8 cellular contexts compared by ENCODE assay signal in genomic region chr2:43220982-43221659, GRCh38. TPM values are rescaled to one million over a fixed set of nuclear protein-coding genes. Genes with fewer than 3 reads are reported as not detected.
DNase-seq lines count a peak whose midpoint lies in the region; ATAC-seq and TF ChIP-seq lines count a peak whose summit lies in the region.

No MANE protein-coding gene starts in this region.

- peak overlapping the region; percentile 94 for H3K4me3 Mint-ChIP-seq in CD8-positive, alpha-beta T cell
- peak overlapping the region; percentile 92 for H3K4me3 Mint-ChIP-seq in activated B cell treated with CpG ODN at 0.5 μM for 24 hours
- peak overlapping the region; percentile 76 for H3K4me3 Mint-ChIP-seq in endothelial cell (ENCODE audit: unreplicated experiment)

- H3K36me3 ChIP-seq in CD8-positive, alpha-beta T cell (ENCODE audit: insufficient read depth, low read length): peaks cover 37% of the 10 kb centered on the region
- H3K36me3 ChIP-seq in Karpas-422 (ENCODE audit: insufficient read depth, low read length) (peaks cover 17% of the 10 kb centered on the region), mucosa of rectum (ENCODE audit: control insufficient read depth in 2 of 2, insufficient read depth in 2 of 2, low read length in 2 of 2) (peaks cover 23 to 36% of the 10 kb centered on the region in 2 donors)

- H2AFZ ChIP-seq in Karpas-422 (ENCODE audit: low read length): no peak overlapping the region

- no peaks in the 10 kb centered on the region for H3K9me3 ChIP-seq in CD8-positive, alpha-beta T cell (ENCODE audit: low read length)
- H3K9me3 ChIP-seq in Karpas-422 (ENCODE audit: low read length) (no peaks in the 10 kb centered on the region), mucosa of rectum (ENCODE audit: control insufficient read depth in 2 of 2, low read length in 2 of 2) (no peaks in the 10 kb centered on the region)

- H3K9me2 ChIP-seq in Karpas-422 (replicated peaks; ENCODE audit: insufficient read depth, low read length): no peaks in the 10 kb centered on the region

- H3K9me3 Mint-ChIP-seq in CD8-positive, alpha-beta T cell: no peaks in the 10 kb centered on the region
- H3K9me3 Mint-ChIP-seq in activated B cell treated with CpG ODN at 0.5 μM for 24 hours (no peaks in the 10 kb centered on the region), endothelial cell (ENCODE audit: unreplicated experiment) (no peaks in the 10 kb centered on the region)

- H3K4me3 ChIP-seq in CD8-positive, alpha-beta T cell (ENCODE audit: low read depth, low read length): peak overlapping the region; percentile 89
- H3K4me3 ChIP-seq in Karpas-422 (ENCODE audit: low read length) (peak overlapping the region; percentile 90), mucosa of rectum (ENCODE audit: low read length in 2 of 2) (peak overlapping the region; percentile 95 to 99)

- H3K27ac Mint-ChIP-seq in CD8-positive, alpha-beta T cell: peak overlapping the region; percentile 99
- peak overlapping the region; percentile 99 for H3K27ac Mint-ChIP-seq in activated B cell treated with CpG ODN at 0.5 μM for 24 hours
- peak overlapping the region; percentile 96 for H3K27ac Mint-ChIP-seq in endothelial cell (ENCODE audit: unreplicated experiment)

- no peaks in the 10 kb centered on the region for H3K27me3 ChIP-seq in CD8-positive, alpha-beta T cell (ENCODE audit: insufficient read depth, low read length)
- H3K27me3 ChIP-seq in Karpas-422 (ENCODE audit: low read length) (no peaks in the 10 kb centered on the region), mucosa of rectum (ENCODE audit: control insufficient read depth in 2 of 2, insufficient read depth in 2 of 2, low read length in 2 of 2) (no peaks in the 10 kb centered on the region)

- peak overlapping the region; percentile 98 for H3K9ac ChIP-seq in Karpas-422 (ENCODE audit: low read length)
- peak overlapping the region; percentile 95 to 99 for H3K9ac ChIP-seq in mucosa of rectum (ENCODE audit: low read depth in 1 of 2, low read length in 2 of 2)

- intact Hi-C loops in CD8-positive, alpha-beta T cell (cut with DNase I, micrococcal nuclease): loop anchor here (1.0 kb wide), 5 partner anchors 7 to 94 kb away; no protein-coding TSS in a partner anchor
- intact Hi-C loops in activated B cell treated with CpG ODN at 0.5 μM for 24 hours (cut with micrococcal nuclease): loop anchor here (1.0 to 2.0 kb wide), 6 partner anchors 26 to 948 kb away; partner anchors contain the start of gene PPM1B

- POLR2A ChIA-PET in CD8-positive, alpha-beta T cell (lab: Charles Lee): interaction anchor here (1.0 to 18.1 kb wide), 14 partner anchors 7 to 411 kb away, joined by 3 to 1192 read pairs (median 5); partner anchors contain the start of gene ZFP36L2
- POLR2A ChIA-PET in activated B cell treated with CpG ODN at 0.5 μM for 24 hours (lab: Charles Lee): interaction anchor here (0.6 to 13.9 kb wide), 12 partner anchors 8 to 429 kb away, joined by 3 to 561 read pairs (median 5); no protein-coding TSS in a partner anchor

- no peaks in the 10 kb centered on the region for H3K27me3 Mint-ChIP-seq in CD8-positive, alpha-beta T cell (ENCODE audit: low read depth)
- H3K27me3 Mint-ChIP-seq in activated B cell treated with CpG ODN at 0.5 μM for 24 hours (peaks cover 2% of the 10 kb centered on the region), endothelial cell (ENCODE audit: unreplicated experiment) (peaks cover 15% of the 10 kb centered on the region)

- peak overlapping the region; percentile 98 for H3K4me2 ChIP-seq in Karpas-422 (ENCODE audit: low read depth, low read length, poor library complexity, severe bottlenecking)

- CTCF ChIA-PET in CD8-positive, alpha-beta T cell (lab: Charles Lee): interaction anchor here (1.5 to 22.9 kb wide), 6 partner anchors 8 to 196 kb away, joined by 3 to 666 read pairs (median 49); no protein-coding TSS in a partner anchor
- CTCF ChIA-PET in activated B cell treated with CpG ODN at 0.5 μM for 24 hours (lab: Charles Lee): interaction anchor here (0.9 to 12.6 kb wide), 7 partner anchors 8 to 274 kb away, joined by 3 to 336 read pairs (median 5); no protein-coding TSS in a partner anchor

- peaks cover 33% of the 10 kb centered on the region for H3K4me1 ChIP-seq in CD8-positive, alpha-beta T cell (ENCODE audit: insufficient read depth, low read length)
- H3K4me1 ChIP-seq in Karpas-422 (ENCODE audit: low read length) (peaks cover 72% of the 10 kb centered on the region), mucosa of rectum (ENCODE audit: control insufficient read depth in 2 of 2, insufficient read depth in 2 of 2, low read length in 2 of 2) (peaks cover 30 to 46% of the 10 kb centered on the region in 2 donors)

- TF ChIP-seq CTCF in CD8-positive, alpha-beta T cell (IDR thresholded peaks at IDR 0.05): no peak
- no peak for TF ChIP-seq CTCF in activated B cell treated with CpG ODN at 0.5 μM for 24 hours (IDR thresholded peaks at IDR 0.05)
- no peak for TF ChIP-seq CTCF in endothelial cell (IDR thresholded peaks at IDR 0.05; ENCODE audit: unreplicated experiment)

- peaks cover 47% of the 10 kb centered on the region for H3K4me1 Mint-ChIP-seq in CD8-positive, alpha-beta T cell (ENCODE audit: low read depth)
- H3K4me1 Mint-ChIP-seq in activated B cell treated with CpG ODN at 0.5 μM for 24 hours (peaks cover 68% of the 10 kb centered on the region), endothelial cell (ENCODE audit: unreplicated experiment) (peaks cover 54% of the 10 kb centered on the region)

- H3K36me3 Mint-ChIP-seq in CD8-positive, alpha-beta T cell: peaks cover 45% of the 10 kb centered on the region
- peaks cover 31% of the 10 kb centered on the region for H3K36me3 Mint-ChIP-seq in activated B cell treated with CpG ODN at 0.5 μM for 24 hours (ENCODE audit: low read depth)
- H3K36me3 Mint-ChIP-seq in endothelial cell (ENCODE audit: low read depth, unreplicated experiment): peaks cover 16% of the 10 kb centered on the region

- peak overlapping the region; percentile 86 for H3K27ac ChIP-seq in CD8-positive, alpha-beta T cell (ENCODE audit: low read depth, low read length)
- peak overlapping the region; percentile 97 for H3K27ac ChIP-seq in Karpas-422 (ENCODE audit: low read length)
- peak overlapping the region; percentile 99 to 100 for H3K27ac ChIP-seq in mucosa of rectum (ENCODE audit: low read depth in 2 of 2, low read length in 2 of 2)

- DNase-seq in CD8-positive, alpha-beta T cell: peak in 5 of 7 experiments; percentile 47 to 76 (median 68)
- peak; percentile 76 for DNase-seq in Karpas-422
- no peak for DNase-seq in activated B cell treated with CpG ODN at 0.5 μM for 24 hours
- peak; percentile 54 for DNase-seq in endothelial cell (ENCODE audit: low spot score)
- DNase-seq in ureter (ENCODE audit: low spot score): peak; percentile 71
- DNase-seq in NCI-H524 (lab: John Stamatoyannopoulos, UW): no peak

- no peak for ATAC-seq in CD8-positive, alpha-beta T cell
- no peak for ATAC-seq in activated B cell treated with CpG ODN at 0.5 μM for 24 hours (ENCODE audit: low read depth)
- ATAC-seq in HG03135 (IDR thresholded peaks at IDR 0.05; ENCODE audit: unreplicated experiment): no peak

- H4K20me1 ChIP-seq in Karpas-422 (ENCODE audit: insufficient read depth, low read depth, low read length): peaks cover 33% of the 10 kb centered on the region

- peaks cover 43% of the 10 kb centered on the region for H3K79me2 ChIP-seq in Karpas-422 (ENCODE audit: low read length)

RNA-seq across cellular contexts. Expression of gene ZFP36L2, which starts 5.3 kb away (rescaled TPM):
- total RNA-seq in CD8-positive, alpha-beta T cell: 1,000 to 10,000 TPM; 1,270 to 1,311 TPM
- 4.0 and 10.6 TPM in 2 replicates for total RNA-seq in Karpas-422 (2014; rRNA removed; shearing (Covaris generic); ENCODE audit: low replicate concordance)
- total RNA-seq in activated B cell treated with CpG ODN at 0.5 μM for 24 hours (56.7 and 62.1 TPM in 2 replicates), endothelial cell (ENCODE audit: unreplicated experiment) (72.1 TPM), ureter (149 TPM)

Comparison
In these comparisons a context has a peak if more than half of its experiments do, and no peak if none do; other contexts are left out.
1. DNase-seq: peak in CD8-positive, alpha-beta T cell (5 of 7), Karpas-422 (single experiment), endothelial cell (single experiment) and ureter (single experiment); none in activated B cell treated with CpG ODN at 0.5 μM for 24 hours (single experiment) and NCI-H524 (0 of 2).
2. Peak in every context shown above with its lines, with median percentiles within 50 percentile points of each other: H3K27ac ChIP-seq, H3K4me3 ChIP-seq, H3K27ac Mint-ChIP-seq and H3K4me3 Mint-ChIP-seq.